ENCODE assay signal across 10 cellular contexts in the genomic region with DNA sequence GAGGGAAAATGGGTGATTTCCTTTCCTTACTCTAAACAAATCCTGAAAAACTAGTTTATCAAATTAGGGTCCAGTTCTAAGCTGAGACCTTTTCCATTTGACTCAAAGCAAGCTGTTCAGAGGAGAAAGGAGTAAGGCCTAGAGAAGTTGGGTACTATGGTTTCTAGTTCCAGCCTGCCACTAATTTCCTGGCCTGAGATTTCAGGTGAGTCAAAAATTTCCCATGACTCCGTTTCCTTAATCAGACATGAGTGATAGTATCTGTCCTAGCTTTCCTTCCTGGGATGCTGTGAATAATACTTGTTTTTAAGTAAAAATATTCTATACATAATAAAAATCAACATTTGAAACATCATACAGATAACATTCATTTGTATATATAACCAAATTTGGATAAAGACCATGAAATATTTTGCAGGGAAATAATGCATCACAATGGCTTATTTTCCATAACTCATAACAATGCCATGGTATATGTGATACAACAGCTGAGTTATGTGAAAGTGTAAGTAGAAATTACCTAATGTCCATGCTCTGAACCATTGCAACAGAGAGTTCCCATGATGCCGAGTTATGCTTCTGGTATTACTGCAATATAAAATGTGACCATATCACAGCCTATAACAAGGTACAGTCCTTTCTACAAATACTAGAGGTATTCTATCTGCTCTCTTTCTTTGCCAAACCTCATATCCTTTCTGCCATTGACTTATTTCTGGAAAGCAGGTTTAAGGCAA.
A peak's percentile ranks its signal among the peaks of the same experiment; 100 is the strongest.
DNase-seq lines count a peak whose midpoint lies in the region; ATAC-seq and TF ChIP-seq lines count a peak whose summit lies in the region.
"Had no signal": no experiment of that assay in that cellular context is flagged by ENCODE, and none has a peak within 500 bp of the region (broad histone marks: within the 10 kb centered on the region; RNA-seq: fewer than 3 reads in every experiment).

No MANE protein-coding gene starts in this region.

- no peak for TF ChIP-seq CTCF in choroid plexus epithelial cell (conservative IDR thresholded peaks at IDR 0.05; ENCODE audit: low read depth, low read length)

- H3K27me3 Mint-ChIP-seq in activated CD4-positive, alpha-beta memory T cell treated with anti-CD3 and anti-CD28 coated beads, Interleukin-2, amount 10 ng/mL, durations not matched to agents 7 days and 5 days = no peaks in the 10 kb centered on the region

- ATAC-seq in GM18511 (IDR thresholded peaks at IDR 0.05; ENCODE audit: unreplicated experiment) (peak; percentile 89), GM21367 (IDR thresholded peaks at IDR 0.05; ENCODE audit: unreplicated experiment) (peak; percentile 70), HG03095 (IDR thresholded peaks at IDR 0.05; ENCODE audit: unreplicated experiment) (peak; percentile 74)
- no peak for ATAC-seq in stimulated activated effector memory CD8-positive, alpha-beta T cell treated with anti-CD3 and anti-CD28 coated beads, Interleukin-12 subunit alpha, Interleukin-12 subunit beta, amount 100 ng/mL, for 72 hours

- H3K36me3 Mint-ChIP-seq in stimulated activated effector memory CD8-positive, alpha-beta T cell treated with anti-CD3 and anti-CD28 coated beads, Interleukin-12 subunit alpha, Interleukin-12 subunit beta, amount 100 ng/mL, for 72 hours = no peaks in the 10 kb centered on the region
- peaks cover 8% of the 10 kb centered on the region for H3K36me3 Mint-ChIP-seq in activated CD4-positive, alpha-beta memory T cell treated with anti-CD3 and anti-CD28 coated beads, Interleukin-2, amount 10 ng/mL, durations not matched to agents 7 days and 5 days (ENCODE audit: low read depth)

- POLR2A ChIA-PET in activated CD4-positive, alpha-beta memory T cell treated with anti-CD3 and anti-CD28 coated beads, Interleukin-2, amount 10 ng/mL, durations not matched to agents 7 days and 5 days (lab: Charles Lee) = interaction anchor here (1.1 kb wide), 1 partner anchor 10 kb away, joined by 3 read pairs; no protein-coding TSS in a partner anchor

- no peaks in the 10 kb centered on the region for H3K9me3 Mint-ChIP-seq in stimulated activated effector memory CD8-positive, alpha-beta T cell treated with anti-CD3 and anti-CD28 coated beads, Interleukin-12 subunit alpha, Interleukin-12 subunit beta, amount 100 ng/mL, for 72 hours
- H3K9me3 Mint-ChIP-seq in activated CD4-positive, alpha-beta memory T cell treated with anti-CD3 and anti-CD28 coated beads, Interleukin-2, amount 10 ng/mL, durations not matched to agents 7 days and 5 days = peaks cover 2% of the 10 kb centered on the region

- CTCF ChIA-PET in activated CD4-positive, alpha-beta memory T cell treated with anti-CD3 and anti-CD28 coated beads, Interleukin-2, amount 10 ng/mL, durations not matched to agents 7 days and 5 days (lab: Charles Lee) = no interaction called here

- H3K4me1 Mint-ChIP-seq in stimulated activated effector memory CD8-positive, alpha-beta T cell treated with anti-CD3 and anti-CD28 coated beads, Interleukin-12 subunit alpha, Interleukin-12 subunit beta, amount 100 ng/mL, for 72 hours = peaks cover 14% of the 10 kb centered on the region
- H3K4me1 Mint-ChIP-seq in activated CD4-positive, alpha-beta memory T cell treated with anti-CD3 and anti-CD28 coated beads, Interleukin-2, amount 10 ng/mL, durations not matched to agents 7 days and 5 days = peaks cover 6% of the 10 kb centered on the region

- no peak overlapping the region for H3K4me3 ChIP-seq in choroid plexus epithelial cell (ENCODE audit: low read depth, low read length)
- H3K4me3 ChIP-seq: uterus had no signal

- intact Hi-C loops in cardiac septum (cut with DNase I) = loop anchor here (5.0 kb wide), 1 partner anchor 143 kb away; a partner anchor contains a TSS

- no peak overlapping the region for H3K27ac Mint-ChIP-seq in stimulated activated effector memory CD8-positive, alpha-beta T cell treated with anti-CD3 and anti-CD28 coated beads, Interleukin-12 subunit alpha, Interleukin-12 subunit beta, amount 100 ng/mL, for 72 hours
- H3K27ac Mint-ChIP-seq in activated CD4-positive, alpha-beta memory T cell treated with anti-CD3 and anti-CD28 coated beads, Interleukin-2, amount 10 ng/mL, durations not matched to agents 7 days and 5 days = no peak overlapping the region

- DNase-seq in choroid plexus epithelial cell (ENCODE audit: low read depth) = peak; percentile 66
- no peak for DNase-seq in stimulated activated effector memory CD8-positive, alpha-beta T cell treated with anti-CD3 and anti-CD28 coated beads, Interleukin-12 subunit alpha, Interleukin-12 subunit beta, amount 100 ng/mL, for 72 hours (ENCODE audit: low spot score in 2 of 2)
- DNase-seq in cardiac septum (ENCODE audit: low spot score) = no peak
- DNase-seq in SK-N-DZ (ENCODE audit: low spot score) = no peak
- no peak for DNase-seq in activated CD4-positive, alpha-beta memory T cell treated with anti-CD3 and anti-CD28 coated beads, Interleukin-2, amount 10 ng/mL, durations not matched to agents 7 days and 5 days
- DNase-seq: stimulated activated CD4-positive, alpha-beta T cell treated with anti-CD3 and anti-CD28 coated beads, Interleukin-4, amount 100 ng/mL, for 4 hours; uterus had no signal

- no peak overlapping the region for H3K4me3 Mint-ChIP-seq in stimulated activated effector memory CD8-positive, alpha-beta T cell treated with anti-CD3 and anti-CD28 coated beads, Interleukin-12 subunit alpha, Interleukin-12 subunit beta, amount 100 ng/mL, for 72 hours
- no peak overlapping the region for H3K4me3 Mint-ChIP-seq in activated CD4-positive, alpha-beta memory T cell treated with anti-CD3 and anti-CD28 coated beads, Interleukin-2, amount 10 ng/mL, durations not matched to agents 7 days and 5 days
